17 cellular contexts compared by ENCODE assay signal in the genomic region with DNA sequence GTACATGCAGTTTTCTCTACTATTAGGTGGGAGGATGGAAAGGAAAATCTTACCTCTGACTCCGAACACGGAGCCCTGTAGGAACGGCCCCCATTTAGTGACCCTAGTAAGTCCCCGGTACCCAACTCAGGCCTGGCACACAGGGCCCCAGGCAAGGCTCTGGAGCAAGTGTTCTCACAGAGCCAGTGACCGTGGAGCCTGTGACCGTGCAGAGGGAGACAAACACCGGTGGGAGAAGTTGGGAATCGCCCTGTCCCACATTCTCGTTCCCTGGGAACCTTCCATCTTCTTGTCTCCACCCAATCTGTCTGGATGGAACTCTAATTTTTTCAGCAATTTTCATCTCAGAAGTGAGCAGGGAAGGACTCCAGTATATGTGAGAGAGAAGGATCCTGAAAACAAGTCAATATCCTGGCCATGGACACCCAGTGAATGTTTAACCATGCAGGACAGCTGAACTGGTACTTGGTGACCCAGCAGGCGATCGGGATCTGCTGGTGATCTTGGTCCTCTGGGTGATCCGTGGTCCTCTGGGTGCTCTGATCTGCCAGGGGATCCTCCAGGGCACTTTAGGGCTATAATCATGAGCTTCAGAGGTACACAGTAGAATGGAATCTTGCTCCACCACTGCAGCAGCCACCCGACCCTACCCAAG.
DNase-seq lines count a peak whose midpoint lies in the region; ATAC-seq, FAIRE-seq and TF ChIP-seq lines count a peak whose summit lies in the region.
"Had no signal": no experiment of that assay in that cellular context is flagged by ENCODE, and none has a peak within 500 bp of the region (broad histone marks: within the 10 kb centered on the region; RNA-seq: fewer than 3 reads in every experiment).

No MANE protein-coding gene starts in this region.

- no peak for TF ChIP-seq CTCF in natural killer cell (IDR thresholded peaks at IDR 0.05)
- no peak for TF ChIP-seq CTCF in upper lobe of left lung (IDR thresholded peaks at IDR 0.05)

- H3K4me3 ChIP-seq in upper lobe of left lung, result no peak overlapping the region
- H3K4me3 ChIP-seq: GM23248 had no signal

- no peaks in the 10 kb centered on the region for H3K9me3 ChIP-seq in upper lobe of left lung

- no peaks in the 10 kb centered on the region for H3K36me3 ChIP-seq in upper lobe of left lung

- H3K4me1 Mint-ChIP-seq in activated naive CD8-positive, alpha-beta T cell treated with anti-CD3 and anti-CD28 coated beads, Interleukin-2, amount 10 ng/mL, durations not matched to agents 7 days and 5 days, result peaks cover 24% of the 10 kb centered on the region
- H3K4me1 Mint-ChIP-seq in activated naive CD8-positive, alpha-beta T cell treated with anti-CD3 and anti-CD28 coated beads for 36 hours, result peaks cover 11% of the 10 kb centered on the region
- H3K4me1 Mint-ChIP-seq in natural killer cell, result peaks cover 86 to 87% of the 10 kb centered on the region in 2 donors
- H3K4me1 Mint-ChIP-seq: B cell had no signal

- TF ChIP-seq POLR2A in upper lobe of left lung (IDR thresholded peaks at IDR 0.05), result no peak
- TF ChIP-seq POLR2A in GM12891 (IDR thresholded peaks at IDR 0.05; ENCODE audit: low read depth, low read length), result no peak

- no peak for DNase-seq in activated naive CD8-positive, alpha-beta T cell treated with anti-CD3 and anti-CD28 coated beads, Interleukin-2, amount 10 ng/mL, durations not matched to agents 7 days and 5 days
- no peak for DNase-seq in activated naive CD8-positive, alpha-beta T cell treated with anti-CD3 and anti-CD28 coated beads for 36 hours
- peak; percentile 39 for DNase-seq in islet precursor cell
- DNase-seq in natural killer cell, result no peak
- no peak for DNase-seq in upper lobe of left lung
- DNase-seq in GM12891 (ENCODE audit: insufficient read length, low spot score), result no peak
- no peak for DNase-seq in Ammon's horn (ENCODE audit: low spot score)
- DNase-seq: ACHN; C1 segment of cervical spinal cord; Calu3; CD4-positive, alpha-beta T cell; DMS 273 treated with DMSO at 0.1 percent for 48 hours; GM23248 had no signal

- H3K27ac ChIP-seq in upper lobe of left lung, result no peak overlapping the region
- H3K27ac ChIP-seq: GM23248 had no signal

- peaks cover 3% of the 10 kb centered on the region for H3K9me3 Mint-ChIP-seq in activated naive CD8-positive, alpha-beta T cell treated with anti-CD3 and anti-CD28 coated beads, Interleukin-2, amount 10 ng/mL, durations not matched to agents 7 days and 5 days
- H3K9me3 Mint-ChIP-seq in activated naive CD8-positive, alpha-beta T cell treated with anti-CD3 and anti-CD28 coated beads for 36 hours, result peaks cover 2% of the 10 kb centered on the region
- no peaks in the 10 kb centered on the region for H3K9me3 Mint-ChIP-seq in natural killer cell
- H3K9me3 Mint-ChIP-seq: CD4-positive, alpha-beta T cell had no signal

- intact Hi-C loops in natural killer cell (cut with micrococcal nuclease), result no loop called here

- H3K4me3 Mint-ChIP-seq in activated naive CD8-positive, alpha-beta T cell treated with anti-CD3 and anti-CD28 coated beads, Interleukin-2, amount 10 ng/mL, durations not matched to agents 7 days and 5 days, result no peak overlapping the region
- no peak overlapping the region for H3K4me3 Mint-ChIP-seq in activated naive CD8-positive, alpha-beta T cell treated with anti-CD3 and anti-CD28 coated beads for 36 hours
- no peak overlapping the region for H3K4me3 Mint-ChIP-seq in natural killer cell
- H3K4me3 Mint-ChIP-seq: B cell; CD4-positive, alpha-beta T cell had no signal

- POLR2A ChIA-PET in activated naive CD8-positive, alpha-beta T cell treated with anti-CD3 and anti-CD28 coated beads, Interleukin-2, amount 10 ng/mL, durations not matched to agents 7 days and 5 days (lab: Charles Lee), result no interaction called here

- H3K36me3 Mint-ChIP-seq in activated naive CD8-positive, alpha-beta T cell treated with anti-CD3 and anti-CD28 coated beads, Interleukin-2, amount 10 ng/mL, durations not matched to agents 7 days and 5 days, result peaks cover 10% of the 10 kb centered on the region
- H3K36me3 Mint-ChIP-seq in activated naive CD8-positive, alpha-beta T cell treated with anti-CD3 and anti-CD28 coated beads for 36 hours, result no peaks in the 10 kb centered on the region
- no peaks in the 10 kb centered on the region for H3K36me3 Mint-ChIP-seq in natural killer cell

- TF ChIP-seq EP300 in upper lobe of left lung (IDR thresholded peaks at IDR 0.05), result no peak

- FAIRE-seq in GM12891 (lab: Jason Lieb, UNC), result no peak
- FAIRE-seq: GM18507, H54 had no signal

- peaks cover 0 to 12% (median 6%) of the 10 kb centered on the region in 4 donors for H3K4me1 ChIP-seq in upper lobe of left lung

- no peaks in the 10 kb centered on the region for H3K27me3 ChIP-seq in upper lobe of left lung

- WGBS in upper lobe of left lung, 2 donors, result 92 to 93% methylated on average over 11 to 13 of the region's 13 CpGs

- H3K27ac Mint-ChIP-seq in activated naive CD8-positive, alpha-beta T cell treated with anti-CD3 and anti-CD28 coated beads, Interleukin-2, amount 10 ng/mL, durations not matched to agents 7 days and 5 days, result peak overlapping the region; percentile 10
- H3K27ac Mint-ChIP-seq in activated naive CD8-positive, alpha-beta T cell treated with anti-CD3 and anti-CD28 coated beads for 36 hours, result no peak overlapping the region
- peak overlapping the region; percentile 94 to 99 for H3K27ac Mint-ChIP-seq in natural killer cell
- H3K27ac Mint-ChIP-seq: B cell; CD4-positive, alpha-beta T cell had no signal

- ATAC-seq in activated naive CD8-positive, alpha-beta T cell treated with anti-CD3 and anti-CD28 coated beads, Interleukin-2, amount 10 ng/mL, durations not matched to agents 7 days and 5 days (ENCODE audit: low read depth), result no peak
- ATAC-seq in natural killer cell (no peak), upper lobe of left lung (ENCODE audit: low FRiP score in 2 of 2) (no peak)
- ATAC-seq: HCT116 had no signal

- no peaks in the 10 kb centered on the region for H3K27me3 Mint-ChIP-seq in activated naive CD8-positive, alpha-beta T cell treated with anti-CD3 and anti-CD28 coated beads, Interleukin-2, amount 10 ng/mL, durations not matched to agents 7 days and 5 days
- no peaks in the 10 kb centered on the region for H3K27me3 Mint-ChIP-seq in activated naive CD8-positive, alpha-beta T cell treated with anti-CD3 and anti-CD28 coated beads for 36 hours
- no peaks in the 10 kb centered on the region for H3K27me3 Mint-ChIP-seq in natural killer cell (ENCODE audit: low read depth in 2 of 2)
- H3K27me3 Mint-ChIP-seq: CD4-positive, alpha-beta T cell had no signal

TF ChIP-seq in GM12891, 5 proteins besides CTCF, POLR2A, EP300 and RAD21:
- no peak for TF ChIP-seq SPI1 (IDR thresholded peaks at IDR 0.05; ENCODE audit: low read depth, low read length)
- TF ChIP-seq PAX5 (IDR thresholded peaks at IDR 0.05; ENCODE audit: insufficient read depth, low read length, severe bottlenecking), result no peak
- no peak for TF ChIP-seq POU2F2 (IDR thresholded peaks at IDR 0.05; ENCODE audit: low read depth, low read length)
- no peak for TF ChIP-seq POLR2AphosphoS5 (IDR thresholded peaks at IDR 0.05; ENCODE audit: low read depth, low read length)
- TF ChIP-seq TAF1 (IDR thresholded peaks at IDR 0.05; ENCODE audit: low read depth, low read length), result no peak
TF ChIP-seq in GM12891: peak in this region for 0.
